20 cellular contexts compared by ENCODE assay signal in the genomic region with DNA sequence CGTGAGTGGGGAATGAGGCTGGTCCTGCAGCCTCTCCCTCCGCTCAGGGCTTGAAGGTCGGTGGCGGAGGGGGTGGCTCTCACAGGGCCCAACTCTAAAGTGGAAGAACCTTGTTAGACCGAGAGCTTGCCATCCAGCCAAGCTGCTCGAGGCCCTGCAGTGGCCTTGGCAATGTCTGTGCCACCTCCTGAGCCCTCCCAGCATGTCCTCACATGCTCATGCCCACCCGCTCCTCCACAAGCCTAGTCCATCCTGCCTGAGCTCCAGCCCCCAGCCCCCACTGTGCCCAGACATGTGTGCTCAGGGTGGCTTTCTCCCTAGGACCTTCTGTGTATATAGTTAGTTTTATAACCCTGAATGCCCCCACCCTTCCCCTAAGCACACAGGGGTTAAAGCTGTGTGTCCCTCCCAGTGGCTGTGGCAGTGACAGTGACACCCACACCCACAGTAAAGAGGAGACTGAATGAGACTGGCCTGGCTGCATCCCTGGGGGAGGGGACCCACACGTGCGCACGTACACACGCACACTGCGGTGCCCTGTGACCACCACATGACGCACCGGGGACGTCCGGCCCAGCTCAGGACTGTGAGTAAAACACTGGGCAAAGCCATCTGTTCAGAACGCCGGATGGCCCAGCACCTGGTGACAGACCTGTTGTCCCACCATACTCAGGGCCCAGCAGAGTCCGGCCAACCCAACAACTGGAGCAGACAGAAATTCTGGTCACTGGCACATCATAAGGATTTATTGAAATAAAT. TPM values are rescaled to one million over a fixed set of nuclear protein-coding genes. Genes with fewer than 3 reads are reported as not detected.
DNase-seq lines count a peak whose midpoint lies in the region; ATAC-seq and TF ChIP-seq lines count a peak whose summit lies in the region.
"Had no signal": no experiment of that assay in that cellular context is flagged by ENCODE, and none has a peak within 500 bp of the region (broad histone marks: within the 10 kb centered on the region; RNA-seq: fewer than 3 reads in every experiment).

No MANE protein-coding gene starts in this region.

- WGBS in right cardiac atrium = 62% methylated on average over 19 of the region's 19 CpGs
- WGBS in prostate gland = 70% methylated on average over 19 of the region's 19 CpGs

- no peaks in the 10 kb centered on the region for H3K27me3 ChIP-seq in breast epithelium
- no peaks in the 10 kb centered on the region for H3K27me3 ChIP-seq in right cardiac atrium (ENCODE audit: control insufficient read depth, insufficient read depth)
- no peaks in the 10 kb centered on the region for H3K27me3 ChIP-seq in prostate gland (replicated peaks; ENCODE audit: insufficient read depth)

- TF ChIP-seq POLR2A in breast epithelium (IDR thresholded peaks at IDR 0.05) (no peak), prostate gland (IDR thresholded peaks at IDR 0.05) (no peak)

- no peak overlapping the region for H3K4me3 Mint-ChIP-seq in MCF 10A (ENCODE audit: unreplicated experiment)
- H3K4me3 Mint-ChIP-seq: stimulated activated naive CD8-positive, alpha-beta T cell treated with anti-CD3 and anti-CD28 coated beads, Interleukin-15, amount 100 ng/mL, for 72 hours had no signal

- H3K27ac ChIP-seq in breast epithelium (peak overlapping the region; percentile 78 to 93), right cardiac atrium (ENCODE audit: low read length) (peak overlapping the region; percentile 96), prostate gland (peak overlapping the region; percentile 48 to 77)
- H3K27ac ChIP-seq: HL-60 had no signal

- peak; percentile 59 to 68 for ATAC-seq in right cardiac atrium
- ATAC-seq in HG03039 (IDR thresholded peaks at IDR 0.05; ENCODE audit: unreplicated experiment) = no peak
- ATAC-seq in GM19035 (IDR thresholded peaks at IDR 0.05; ENCODE audit: unreplicated experiment) = no peak
- ATAC-seq: stimulated activated naive CD8-positive, alpha-beta T cell treated with anti-CD3 and anti-CD28 coated beads, Interleukin-15, amount 100 ng/mL, for 72 hours had no signal

- H3K4me3 ChIP-seq in breast epithelium (no peak overlapping the region), right cardiac atrium (ENCODE audit: low read length) (no peak overlapping the region), prostate gland (no peak overlapping the region)
- H3K4me3 ChIP-seq: left lung had no signal

- POLR2A ChIA-PET in MCF 10A (lab: Yijun Ruan, JAX) = interaction anchor here (0.7 kb wide), 1 partner anchor 9 kb away, joined by 3 read pairs; no protein-coding TSS in a partner anchor

- H3K27ac Mint-ChIP-seq in MCF 10A (ENCODE audit: low read depth, unreplicated experiment) = no peak overlapping the region

- intact Hi-C loops in breast epithelium (cut with DNase I; ENCODE audit: low total_unique reads) (no loop called here), MCF 10A (cut with micrococcal nuclease) (no loop called here), right cardiac atrium (cut with DNase I) (loop anchor here in 2 of 4 donors (10.0 kb wide), 1 partner anchor 54 kb away; a partner anchor contains a TSS), prostate gland (cut with DNase I) (no loop called here)

- CTCF ChIA-PET in MCF 10A (lab: Yijun Ruan, JAX) = interaction anchor here (0.5 to 6.3 kb wide), 2 partner anchors 18 to 90 kb away, joined by 3 to 44 read pairs; a partner anchor contains a TSS

- TF ChIP-seq CTCF in breast epithelium (IDR thresholded peaks at IDR 0.05) (no peak), MCF 10A (IDR thresholded peaks at IDR 0.05; ENCODE audit: unreplicated experiment) (no peak), prostate gland (IDR thresholded peaks at IDR 0.05) (no peak)

- no peaks in the 10 kb centered on the region for H3K27me3 Mint-ChIP-seq in MCF 10A (ENCODE audit: insufficient read depth, unreplicated experiment)

- DNase-seq in breast epithelium (ENCODE audit: low spot score in 2 of 2) (no peak), MCF 10A (ENCODE audit: unreplicated experiment) (no peak), right cardiac atrium (peak; percentile 78 to 87 (median 84)), prostate gland (ENCODE audit: low spot score) (no peak), T-helper 1 cell (no peak), HUDEP-2 (lab: John Stamatoyannopoulos, UW; ENCODE audit: unreplicated experiment in 76 of 76) (no peak)
- DNase-seq: foreskin melanocyte; MV-4-11; NCI-H2227 treated with DMSO at 0.1 percent for 48 hours; occipital lobe; OCI-M1; stimulated activated CD4-positive, alpha-beta T cell treated with anti-CD3 and anti-CD28 coated beads, Interleukin-4, amount 100 ng/mL, for 1 hour; stimulated activated naive CD8-positive, alpha-beta T cell treated with anti-CD3 and anti-CD28 coated beads, Interleukin-15, amount 100 ng/mL, for 72 hours had no signal

- H3K4me1 ChIP-seq in breast epithelium = peaks cover 0 to 10% of the 10 kb centered on the region in 2 donors
- H3K4me1 ChIP-seq in right cardiac atrium (ENCODE audit: control insufficient read depth, insufficient read depth, low read length) = peaks cover 13% of the 10 kb centered on the region
- H3K4me1 ChIP-seq in prostate gland (replicated peaks) = no peaks in the 10 kb centered on the region

- H3K36me3 ChIP-seq in breast epithelium (no peaks in the 10 kb centered on the region), prostate gland (no peaks in the 10 kb centered on the region)

- no peaks in the 10 kb centered on the region for H3K9me3 Mint-ChIP-seq in MCF 10A (ENCODE audit: unreplicated experiment)
- H3K9me3 Mint-ChIP-seq: stimulated activated naive CD8-positive, alpha-beta T cell treated with anti-CD3 and anti-CD28 coated beads, Interleukin-15, amount 100 ng/mL, for 72 hours had no signal

- BruUV-seq in MCF 10A (replicated peaks; lab: Mats Ljungman, UMichigan) = no TSS peak

- H3K9me3 ChIP-seq in breast epithelium (no peaks in the 10 kb centered on the region), right cardiac atrium (ENCODE audit: control insufficient read depth, low read length) (no peaks in the 10 kb centered on the region), prostate gland (no peaks in the 10 kb centered on the region)
- H3K9me3 ChIP-seq: left lung had no signal

- peaks cover 23% of the 10 kb centered on the region for H3K4me1 Mint-ChIP-seq in MCF 10A (ENCODE audit: insufficient read depth, unreplicated experiment)

- peaks cover 10% of the 10 kb centered on the region for H3K36me3 Mint-ChIP-seq in MCF 10A (ENCODE audit: insufficient read depth, unreplicated experiment)

RNA-seq across cellular contexts. Expression of a gene that starts 15.6 kb away (rescaled TPM):
- total RNA-seq in breast epithelium (10 to 100 TPM; 28.2 to 53.4 (median 30.5) TPM), MCF 10A (2022) (9.9 and 11.2 TPM in 2 replicates), right cardiac atrium (100 to 1,000 TPM; 167 to 219 (median 182) TPM), prostate gland (10 to 100 TPM; 47.1 to 79.5 TPM)
- 149 TPM for polyA plus RNA-seq in right cardiac atrium

RNA-seq across cellular contexts. Expression of a gene that starts 19.2 kb away (rescaled TPM):
- total RNA-seq in breast epithelium = under 1 TPM in 2 of 3 donors, not detected in 1; 0.16 to 0.98 TPM
- total RNA-seq in MCF 10A (2022) = 0.09 TPM in 1 of 2 replicates, not detected in the other
- 1 to 10 TPM; 2.4 to 4.0 (median 3.5) TPM for total RNA-seq in right cardiac atrium
- polyA plus RNA-seq in right cardiac atrium = 3.3 TPM
- 1 to 10 TPM; 2.5 to 7.4 TPM for total RNA-seq in prostate gland

RNA-seq across cellular contexts. Expression of a gene that starts 39.7 kb away (rescaled TPM):
- total RNA-seq in breast epithelium = 10 to 100 TPM; 21.8 to 24.9 (median 22.7) TPM
- 33.4 and 34.8 TPM in 2 replicates for total RNA-seq in MCF 10A (2022)
- total RNA-seq in right cardiac atrium = 10 to 100 TPM; 33.2 to 40.7 (median 36.1) TPM
- 26.5 TPM for polyA plus RNA-seq in right cardiac atrium
- 10 to 100 TPM; 36.2 to 79.7 TPM for total RNA-seq in prostate gland

RNA-seq across cellular contexts. Expression of a gene that starts 54.9 kb away (rescaled TPM):
- total RNA-seq in breast epithelium = 10 to 100 TPM; 10.6 to 67.6 (median 48.5) TPM
- 588 and 717 TPM in 2 replicates for total RNA-seq in MCF 10A (2022)
- 10 to 100 TPM; 22.9 to 32.9 (median 28.4) TPM for total RNA-seq in right cardiac atrium
- 21.5 TPM for polyA plus RNA-seq in right cardiac atrium
- 10 to 100 TPM; 67.0 to 71.3 TPM for total RNA-seq in prostate gland

RNA-seq across cellular contexts. Expression of a gene that starts 55.0 kb away (rescaled TPM):
- total RNA-seq in breast epithelium = 1 to 10 TPM in 1 of 3 donors, under 1 TPM in 2; 0.33 to 2.6 (median 0.73) TPM
- total RNA-seq in MCF 10A (2022) = not detected in 2 replicates
- 100 to 1,000 TPM; 127 to 150 (median 133) TPM for total RNA-seq in right cardiac atrium
- polyA plus RNA-seq in right cardiac atrium = 156 TPM
- total RNA-seq in prostate gland = 10 to 100 TPM; 13.9 to 19.4 TPM
- total RNA-seq: A673; dermis microvascular lymphatic vessel endothelial cell; occipital lobe; T-helper 2 cell treated with Interferon-gamma antibody and Interleukin-4, amounts not matched to agents 100 ng/mL and 5 ng/mL, for 36 hours had no signal

Comparison
In these comparisons a context has a peak if more than half of its experiments do, and no peak if none do; other contexts are left out.
1. DNase-seq: peak in right cardiac atrium (3 of 3); none in breast epithelium (0 of 2), MCF 10A (single experiment), prostate gland (single experiment), T-helper 1 cell (0 of 5) and HUDEP-2 (0 of 76).
2. ATAC-seq: peak in right cardiac atrium (2 of 2); none in HG03039 (single experiment) and GM19035 (single experiment).
3. Peak in every context shown above with its lines, with median percentiles within 50 percentile points of each other: H3K27ac ChIP-seq.